Comparison of ENCODE assay signal across 19 cellular contexts in the genomic region with DNA sequence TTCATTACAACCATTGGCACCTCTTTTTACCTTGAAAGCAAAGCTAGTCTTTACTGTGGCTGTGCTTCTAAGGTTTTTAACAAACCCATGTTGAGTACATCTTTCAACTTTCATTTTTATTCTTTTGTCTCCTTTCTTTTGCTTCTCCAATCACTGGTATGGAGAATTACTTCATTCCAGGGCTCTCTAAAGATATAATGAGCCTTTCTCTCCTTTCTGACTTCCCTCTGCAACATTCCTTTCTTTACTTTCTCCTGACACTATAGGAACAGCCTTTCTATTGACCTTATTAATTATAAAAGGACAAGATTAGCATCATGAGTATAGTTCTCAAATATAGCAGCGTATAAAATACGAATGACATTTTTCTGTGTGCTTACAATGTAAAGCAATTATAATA. TPM values are rescaled to one million over a fixed set of nuclear protein-coding genes. Genes with fewer than 3 reads are reported as not detected.
"Had no signal": no experiment of that assay in that cellular context is flagged by ENCODE, and none has a peak within 500 bp of the region (broad histone marks: within the 10 kb centered on the region; RNA-seq: fewer than 3 reads in every experiment).

No MANE protein-coding gene starts in this region.

- H3K27ac Mint-ChIP-seq: activated naive CD4-positive, alpha-beta T cell treated with anti-CD3 and anti-CD28 coated beads for 36 hours; activated T-helper 2 cell treated with anti-CD3 and anti-CD28 coated beads, Interferon-gamma antibody, Interleukin-2, Interleukin-4, amounts not matched to agents 10 μg/mL and 5 μg/mL and 100 μg/mL, durations not matched to agents 14 hours and 24 hours and 36 hours; stimulated activated naive B cell treated with anti-CD40 and anti-IgM and Interleukin-4, amounts not matched to agents 10 μg/mL and 1 μg/mL and 100 μg/mL, for 72 hours; T-helper 2 cell treated with Interferon-gamma antibody and Interleukin-4, amounts not matched to agents 5 μg/mL and 100 μg/mL, for 36 hours had no signal

- H3K27ac ChIP-seq: body of pancreas, foreskin keratinocyte, neutrophil, tibial nerve, vagina had no signal

- H3K4me3 Mint-ChIP-seq: activated naive CD4-positive, alpha-beta T cell treated with anti-CD3 and anti-CD28 coated beads for 36 hours; central memory CD8-positive, alpha-beta T cell; stimulated activated naive B cell treated with anti-CD40 and anti-IgM and Interleukin-4, amounts not matched to agents 10 μg/mL and 1 μg/mL and 100 μg/mL, for 72 hours; T-helper 2 cell treated with Interferon-gamma antibody and Interleukin-4, amounts not matched to agents 5 μg/mL and 100 μg/mL, for 36 hours had no signal

- H3K27me3 Mint-ChIP-seq: central memory CD8-positive, alpha-beta T cell; stimulated activated naive B cell treated with anti-CD40 and anti-IgM and Interleukin-4, amounts not matched to agents 10 μg/mL and 1 μg/mL and 100 μg/mL, for 72 hours had no signal

- H3K9me3 Mint-ChIP-seq: central memory CD8-positive, alpha-beta T cell; stimulated activated naive B cell treated with anti-CD40 and anti-IgM and Interleukin-4, amounts not matched to agents 10 μg/mL and 1 μg/mL and 100 μg/mL, for 72 hours had no signal

- H3K27me3 ChIP-seq: body of pancreas, neutrophil, tibial nerve, vagina had no signal

- ATAC-seq: activated CD4-positive, CD25-positive, alpha-beta regulatory T cell treated with anti-CD3 and anti-CD28 coated beads, Interleukin-2, amount 50 U/mL, for 24 hours; body of pancreas; left colon; stimulated activated naive B cell treated with anti-CD40 and anti-IgM and Interleukin-4, amounts not matched to agents 10 μg/mL and 1 μg/mL and 100 μg/mL, for 72 hours had no signal

- H3K4me3 ChIP-seq: body of pancreas, lung, tibial nerve, vagina had no signal

- H3K9me3 ChIP-seq: body of pancreas, neutrophil, tibial nerve, vagina had no signal

- H3K36me3 ChIP-seq: neutrophil, tibial nerve, vagina had no signal

- H3K4me1 ChIP-seq: foreskin keratinocyte had no signal

- DNase-seq: activated CD4-positive, alpha-beta T cell treated with anti-CD3 and anti-CD28 coated beads, Interleukin-2, amount 50 U/mL, for 48 hours; activated naive CD4-positive, alpha-beta T cell treated with anti-CD3 and anti-CD28 coated beads for 36 hours; amniotic stem cell; body of pancreas; cortex of kidney; effector CD8-positive, alpha-beta T cell; left colon; posterior cingulate gyrus; retina; stimulated activated naive B cell treated with anti-CD40 and anti-IgM and Interleukin-4, amounts not matched to agents 10 μg/mL and 1 μg/mL and 100 μg/mL, for 72 hours had no signal

RNA-seq across cellular contexts. Expression of gene KIAA0408, which starts 23.1 kb away (rescaled TPM):
- total RNA-seq: foreskin keratinocyte had no signal
- polyA plus RNA-seq: foreskin keratinocyte had no signal
